Comparison of ENCODE assay signal across 8 cellular contexts in the genomic region with DNA sequence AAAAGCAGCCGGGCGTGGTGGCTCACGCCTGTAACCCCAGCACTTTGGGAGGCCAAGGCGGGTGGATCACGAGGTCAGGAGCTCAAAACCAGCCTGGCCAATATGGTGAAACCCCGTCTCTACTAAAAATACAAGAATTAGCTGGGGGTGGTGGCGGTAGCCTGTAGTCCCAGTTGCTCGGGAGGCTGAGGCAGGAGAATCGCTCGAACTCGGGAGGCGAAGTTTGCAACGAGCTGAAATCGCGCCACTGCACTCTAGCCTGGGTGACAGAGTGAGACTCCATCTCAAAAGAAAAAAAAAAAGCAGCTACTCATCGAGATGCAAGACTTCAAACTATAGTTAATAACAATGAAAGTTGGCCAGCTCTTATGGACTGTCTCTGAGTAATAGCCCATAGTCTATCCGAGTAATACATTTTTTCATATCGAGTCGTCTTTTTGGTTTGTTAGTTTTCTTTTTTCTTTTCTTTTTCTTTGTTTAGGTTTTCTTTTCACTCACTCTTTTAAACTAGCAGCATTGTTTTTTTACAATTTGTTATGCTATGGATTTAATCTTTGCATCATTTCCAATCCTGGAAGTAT. TPM values are rescaled to one million over a fixed set of nuclear protein-coding genes. Genes with fewer than 3 reads are reported as not detected.
DNase-seq lines count a peak whose midpoint lies in the region; ATAC-seq, FAIRE-seq and TF ChIP-seq lines count a peak whose summit lies in the region.
"Not testable (repeated sequence)": the region's sequence is repeated elsewhere in the genome, so short reads cannot be mapped to it uniquely, and the experiment has no call there.

No MANE protein-coding gene starts in this region.

- not testable (repeated sequence) for FAIRE-seq in kidney (lab: Jason Lieb, UNC)

- CTCF ChIA-PET in IMR-90 (lab: Yijun Ruan, JAX): not testable (repeated sequence)

- H3K27ac ChIP-seq in IMR-90 (ENCODE audit: insufficient read depth, low read length); kidney (ENCODE audit: low read depth in 2 of 2, low read length in 2 of 2); upper lobe of right lung: not testable (repeated sequence)

- not testable (repeated sequence) for H4K5ac ChIP-seq in IMR-90 (ENCODE audit: low read depth, low read length)

- H3K27me3 ChIP-seq in IMR-90 (ENCODE audit: control insufficient read depth, insufficient read depth, low read length); upper lobe of right lung: not testable (repeated sequence)

- not testable (repeated sequence) for H4K20me1 ChIP-seq in IMR-90 (ENCODE audit: insufficient read depth, low read length)

- not testable (repeated sequence) for H2AFZ ChIP-seq in IMR-90 (replicated peaks; ENCODE audit: low read length, poor library complexity)

- not testable (repeated sequence) for H3K14ac ChIP-seq in IMR-90 (replicated peaks; ENCODE audit: low read depth, low read length)

- intact Hi-C loops in IMR-90 (cut with micrococcal nuclease); kidney (cut with DNase I); posterior vena cava (cut with DNase I); upper lobe of right lung (cut with DNase I): not testable (repeated sequence)

- not testable (repeated sequence) for H2BK15ac ChIP-seq in IMR-90 (ENCODE audit: low read depth, low read length)

- H3K36me3 Mint-ChIP-seq in chondrocyte (ENCODE audit: low read depth): not testable (repeated sequence)

- H3K9me1 ChIP-seq in IMR-90 (ENCODE audit: insufficient read depth, low read length): not testable (repeated sequence)

- dilution Hi-C loops in IMR-90 (cut with HindIII; ENCODE audit: low sequenced_read_pairs, unreplicated experiment): not testable (repeated sequence)

- H3K4me1 Mint-ChIP-seq in chondrocyte (ENCODE audit: low read depth): peaks cover 16% of the 10 kb centered on the region

- not testable (repeated sequence) for H3K9ac ChIP-seq in IMR-90 (ENCODE audit: low read depth, low read length); kidney (ENCODE audit: low read length in 2 of 2)

- H2BK120ac ChIP-seq in IMR-90 (ENCODE audit: low read depth, low read length): not testable (repeated sequence)

- not testable (repeated sequence) for TF ChIP-seq RAD21 in IMR-90 (IDR thresholded peaks at IDR 0.05; ENCODE audit: low read length)

- H3K79me1 ChIP-seq in IMR-90 (ENCODE audit: low read depth in 1 of 2, low read length in 2 of 2): not testable (repeated sequence)

- H3K56ac ChIP-seq in IMR-90 (ENCODE audit: extremely low read depth, insufficient read depth, low read length): not testable (repeated sequence)

- BruUV-seq in IMR-90 (replicated peaks; lab: Mats Ljungman, UMichigan): not testable (repeated sequence)

- not testable (repeated sequence) for H3K36me3 ChIP-seq in IMR-90 (ENCODE audit: control insufficient read depth, insufficient read depth, low read length); kidney (ENCODE audit: control insufficient read depth in 1 of 2, insufficient read depth in 2 of 2, low read length in 2 of 2); upper lobe of right lung

- not testable (repeated sequence) for H3K18ac ChIP-seq in IMR-90 (ENCODE audit: low read depth, low read length)

- not testable (repeated sequence) for H3K9me3 Mint-ChIP-seq in chondrocyte (ENCODE audit: low read depth)

- not testable (repeated sequence) for H3K23ac ChIP-seq in IMR-90 (ENCODE audit: low read depth, low read length)

- H3K27ac Mint-ChIP-seq in chondrocyte (ENCODE audit: unreplicated experiment): not testable (repeated sequence)

- ATAC-seq in IMR-90 (ENCODE audit: low read depth); upper lobe of right lung: not testable (repeated sequence)

- DNase-seq in EH (ENCODE audit: low read depth) (peak; percentile 34), IMR-90 (peak; percentile 22), chondrocyte (ENCODE audit: low spot score) (peak; percentile 59), fibroblast of mammary gland (ENCODE audit: low read depth) (peak; percentile 41), kidney (peak; percentile 14), mesenteric fat pad (ENCODE audit: low spot score) (peak; percentile 37), posterior vena cava (ENCODE audit: low spot score) (peak; percentile 38), upper lobe of right lung (peak; percentile 26)

- not testable (repeated sequence) for H2BK20ac ChIP-seq in IMR-90 (ENCODE audit: low read depth, low read length)

- not testable (repeated sequence) for H3K4ac ChIP-seq in IMR-90 (ENCODE audit: low read depth, low read length)

- TF ChIP-seq CTCF in IMR-90 (conservative IDR thresholded peaks at IDR 0.05; ENCODE audit: low read depth, low read length); chondrocyte (IDR thresholded peaks at IDR 0.05); fibroblast of mammary gland (conservative IDR thresholded peaks at IDR 0.05; ENCODE audit: control insufficient read depth, insufficient read depth, low read depth, low read length); kidney (IDR thresholded peaks at IDR 0.05; ENCODE audit: borderline replicate concordance, extremely low read depth, insufficient read depth); upper lobe of right lung (IDR thresholded peaks at IDR 0.05): not testable (repeated sequence)

- not testable (repeated sequence) for H2AK5ac ChIP-seq in IMR-90 (ENCODE audit: low read depth, low read length)

- H3K4me3 Mint-ChIP-seq in chondrocyte (ENCODE audit: unreplicated experiment): not testable (repeated sequence)

- not testable (repeated sequence) for H4K8ac ChIP-seq in IMR-90 (ENCODE audit: low read depth in 2 of 2, low read length in 2 of 2)

- not testable (repeated sequence) for H2AK9ac ChIP-seq in IMR-90 (replicated peaks; ENCODE audit: low read depth, low read length, poor library complexity)

- not testable (repeated sequence) for H3K4me2 ChIP-seq in IMR-90 (ENCODE audit: low read depth, low read length)

- POLR2A ChIA-PET in IMR-90 (lab: Charles Lee; ENCODE audit: unreplicated experiment): not testable (repeated sequence)

- not testable (repeated sequence) for H3K4me1 ChIP-seq in IMR-90 (ENCODE audit: control insufficient read depth, insufficient read depth, low read length); kidney (ENCODE audit: control insufficient read depth in 1 of 2, insufficient read depth in 1 of 2, low read depth in 1 of 2, low read length in 2 of 2); upper lobe of right lung

- not testable (repeated sequence) for H3K4me3 ChIP-seq in IMR-90 (ENCODE audit: insufficient read depth, low read depth, low read length); fibroblast of mammary gland (ENCODE audit: control insufficient read depth, low read depth, low read length); kidney (ENCODE audit: low read length in 2 of 2); upper lobe of right lung

- not testable (repeated sequence) for H4K91ac ChIP-seq in IMR-90 (ENCODE audit: insufficient read depth, low read depth, low read length)

- not testable (repeated sequence) for H2BK5ac ChIP-seq in IMR-90 (ENCODE audit: low read depth, low read length, poor library complexity, severe bottlenecking)

- WGBS in IMR-90 (ENCODE audit: extremely low coverage in 2 of 2, insufficient read length in 1 of 2), 2 experiments: 98% methylated on average over 7 of the region's 19 CpGs; no CpG with 5 or more reads in 1 of the 2 experiments

- not testable (repeated sequence) for H3K9me3 ChIP-seq in IMR-90 (ENCODE audit: control insufficient read depth, insufficient read depth, low read length); kidney (ENCODE audit: control insufficient read depth in 1 of 2, low read length in 2 of 2); upper lobe of right lung

- in situ Hi-C loops in IMR-90 (cut with MboI; ENCODE audit: low sequenced_read_pairs): loop anchor here (25.0 kb wide), 1 partner anchor 1256 kb away; no protein-coding TSS in a partner anchor

- H3K27me3 Mint-ChIP-seq in chondrocyte (ENCODE audit: low read depth): peaks cover 15% of the 10 kb centered on the region

- not testable (repeated sequence) for TF ChIP-seq POLR2A in IMR-90 (IDR thresholded peaks at IDR 0.05; ENCODE audit: low read depth, low read length)

RNA-seq across cellular contexts. Expression of a gene that starts 58.4 kb away (rescaled TPM):
- total RNA-seq in IMR-90 (2012; rRNA removed) (7.5 and 8.1 TPM in 2 replicates), chondrocyte (10.6 to 17.2 TPM (median 15.1 TPM) in 3 replicates), kidney (24.0 TPM), mesenteric fat pad (38.9 TPM), posterior vena cava (10 to 100 TPM in 1 of 2 donors, 1 to 10 TPM in 1; 8.8 to 11.8 TPM), upper lobe of right lung (13.6 TPM)
- polyA plus RNA-seq in IMR-90 (2012; rRNA removed) (23.1 and 24.3 TPM in 2 replicates), kidney (ENCODE audit: insufficient read depth, low read depth, low replicate concordance) (46.0 TPM)
- 17.7 and 39.4 TPM in 2 replicates for polyA plus RNA-seq in IMR-90 (2012; cell fraction: cytosol; rRNA removed)
- polyA plus RNA-seq in IMR-90 (2012; cell fraction: nucleus; rRNA removed; ENCODE audit: low replicate concordance): 39.7 and 77.7 TPM in 2 replicates
